In genomic region chr2:23418490-23418911, GRCh38 we compare ENCODE assay signal across 13 cellular contexts. TPM values are rescaled to one million over a fixed set of nuclear protein-coding genes. Genes with fewer than 3 reads are reported as not detected.
A peak's percentile ranks its signal among the peaks of the same experiment; 100 is the strongest.
DNase-seq lines count a peak whose midpoint lies in the region; TF ChIP-seq lines count a peak whose summit lies in the region.
"Had no signal": no experiment of that assay in that cellular context is flagged by ENCODE, and none has a peak within 500 bp of the region (broad histone marks: within the 10 kb centered on the region; RNA-seq: fewer than 3 reads in every experiment).

No MANE protein-coding gene starts in this region.

- no peaks in the 10 kb centered on the region for H3K79me2 ChIP-seq in mammary epithelial cell (ENCODE audit: insufficient read depth, low read length)

- no peaks in the 10 kb centered on the region for H3K27me3 ChIP-seq in mammary epithelial cell (ENCODE audit: insufficient read depth, low read length)
- H3K27me3 ChIP-seq in subcutaneous abdominal adipose tissue (ENCODE audit: control insufficient read depth in 5 of 5, insufficient read depth in 4 of 5, low read length in 5 of 5) = no peaks in the 10 kb centered on the region
- H3K27me3 ChIP-seq: cardiac muscle cell had no signal

- intact Hi-C loops in mammary epithelial cell (cut with micrococcal nuclease) = no loop called here

- no peaks in the 10 kb centered on the region for H3K4me1 ChIP-seq in mammary epithelial cell (ENCODE audit: insufficient read depth, low read length)
- peaks cover 0 to 31% (median 22%) of the 10 kb centered on the region in 5 donors for H3K4me1 ChIP-seq in subcutaneous abdominal adipose tissue (ENCODE audit: control insufficient read depth in 5 of 5, insufficient read depth in 5 of 5, low read length in 5 of 5)

- in situ Hi-C loops in mammary epithelial cell (cut with MboI; ENCODE audit: low sequenced_read_pairs in 2 of 2) = no loop called here

- H3K27ac ChIP-seq in mammary epithelial cell (ENCODE audit: insufficient read depth, low read depth, low read length) (no peak overlapping the region), subcutaneous abdominal adipose tissue (ENCODE audit: low read depth, low read length) (peak overlapping the region; percentile 82)
- H3K27ac ChIP-seq: cardiac muscle cell had no signal

- DNase-seq in NCI-H82 (lab: John Stamatoyannopoulos, UW) = peak; percentile 49
- no peak for DNase-seq in NCI-H82 treated with DMSO at 0.1 percent for 48 hours (lab: John Stamatoyannopoulos, UW; ENCODE audit: unreplicated experiment)
- peak; percentile 44 for DNase-seq in mammary epithelial cell
- peak; percentile 59 for DNase-seq in kidney glomerular epithelial cell (lab: John Stamatoyannopoulos, UW)
- no peak for DNase-seq in NCI-H2227 (lab: John Stamatoyannopoulos, UW; ENCODE audit: unreplicated experiment)
- no peak for DNase-seq in DMS 273 (lab: John Stamatoyannopoulos, UW; ENCODE audit: unreplicated experiment)
- DNase-seq in GM19238 (ENCODE audit: insufficient read length, low spot score) = no peak
- DNase-seq: 8988T; natural killer cell; NK-92 treated with Interleukin-12 subunit alpha and Interleukin-12 subunit beta, amount 100 ng/mL, for 24 hours had no signal

- 69% methylated on average over 5 of the region's 6 CpGs for WGBS in mammary epithelial cell (ENCODE audit: low coverage, missing lambda C conversion rate)

- no peak for TF ChIP-seq CTCF in mammary epithelial cell (conservative IDR thresholded peaks at IDR 0.05 in 1 of 2, IDR thresholded peaks at IDR 0.05 in 1 of 2; ENCODE audit: extremely low read depth in 1 of 2, insufficient read depth in 1 of 2, low read depth in 1 of 2, low read length in 2 of 2)

- BruUV-seq in mammary epithelial cell (replicated peaks; lab: Mats Ljungman, UMichigan) = no TSS peak

- H3K4me2 ChIP-seq in mammary epithelial cell (ENCODE audit: insufficient read depth, low read depth, low read length) = no peak overlapping the region

- H3K9ac ChIP-seq in mammary epithelial cell (ENCODE audit: insufficient read depth, low read length) = no peak overlapping the region
- no peak overlapping the region for H3K9ac ChIP-seq in subcutaneous abdominal adipose tissue (ENCODE audit: low read length in 5 of 5)

- no peaks in the 10 kb centered on the region for H4K20me1 ChIP-seq in mammary epithelial cell (ENCODE audit: insufficient read depth, low read length)

- CTCF ChIA-PET in mammary epithelial cell (lab: Charles Lee; ENCODE audit: low non-redundant PET) = no interaction called here

- H3K36me3 ChIP-seq in mammary epithelial cell (ENCODE audit: insufficient read depth, low read length) (no peaks in the 10 kb centered on the region), subcutaneous abdominal adipose tissue (ENCODE audit: control insufficient read depth in 5 of 5, insufficient read depth in 5 of 5, low read length in 5 of 5) (peaks cover 0 to 2% (median 0%) of the 10 kb centered on the region in 5 donors)
- H3K36me3 ChIP-seq: cardiac muscle cell had no signal

- H3K9me3 ChIP-seq in mammary epithelial cell (replicated peaks; ENCODE audit: insufficient read depth, low read length) (no peaks in the 10 kb centered on the region), subcutaneous abdominal adipose tissue (ENCODE audit: control insufficient read depth in 5 of 5, low read length in 5 of 5) (no peaks in the 10 kb centered on the region)

- no peak overlapping the region for H3K4me3 ChIP-seq in mammary epithelial cell (replicated peaks in 1 of 3; ENCODE audit: insufficient read depth in 1 of 3, low read depth in 2 of 3, low read length in 3 of 3)
- no peak overlapping the region for H3K4me3 ChIP-seq in subcutaneous abdominal adipose tissue (ENCODE audit: low read depth in 1 of 5, low read length in 5 of 5)
- H3K4me3 ChIP-seq: cardiac muscle cell had no signal

- dilution Hi-C loops in mammary epithelial cell (cut with HindIII; ENCODE audit: low sequenced_read_pairs) = no loop called here

- no peak overlapping the region for H2AFZ ChIP-seq in mammary epithelial cell (ENCODE audit: low read depth, low read length)

RNA-seq across cellular contexts. Expression of gene KLHL29, which starts 33.5 kb away (rescaled TPM):
- 10 to 100 TPM; 15.6 to 16.3 TPM for total RNA-seq in mammary epithelial cell
- polyA plus RNA-seq in mammary epithelial cell = 3.6 TPM
- polyA minus RNA-seq in mammary epithelial cell = 0.93 TPM
- total RNA-seq: G401 had no signal

Comparison
In these comparisons a context has a peak if more than half of its experiments do, and no peak if none do; other contexts are left out.
1. DNase-seq: peak in NCI-H82 (single experiment), mammary epithelial cell (single experiment) and kidney glomerular epithelial cell (single experiment); none in NCI-H82 treated with DMSO at 0.1 percent for 48 hours (single experiment), NCI-H2227 (single experiment), DMS 273 (single experiment) and GM19238 (single experiment).